ENCODE assay signal across 10 cellular contexts in the genomic region with DNA sequence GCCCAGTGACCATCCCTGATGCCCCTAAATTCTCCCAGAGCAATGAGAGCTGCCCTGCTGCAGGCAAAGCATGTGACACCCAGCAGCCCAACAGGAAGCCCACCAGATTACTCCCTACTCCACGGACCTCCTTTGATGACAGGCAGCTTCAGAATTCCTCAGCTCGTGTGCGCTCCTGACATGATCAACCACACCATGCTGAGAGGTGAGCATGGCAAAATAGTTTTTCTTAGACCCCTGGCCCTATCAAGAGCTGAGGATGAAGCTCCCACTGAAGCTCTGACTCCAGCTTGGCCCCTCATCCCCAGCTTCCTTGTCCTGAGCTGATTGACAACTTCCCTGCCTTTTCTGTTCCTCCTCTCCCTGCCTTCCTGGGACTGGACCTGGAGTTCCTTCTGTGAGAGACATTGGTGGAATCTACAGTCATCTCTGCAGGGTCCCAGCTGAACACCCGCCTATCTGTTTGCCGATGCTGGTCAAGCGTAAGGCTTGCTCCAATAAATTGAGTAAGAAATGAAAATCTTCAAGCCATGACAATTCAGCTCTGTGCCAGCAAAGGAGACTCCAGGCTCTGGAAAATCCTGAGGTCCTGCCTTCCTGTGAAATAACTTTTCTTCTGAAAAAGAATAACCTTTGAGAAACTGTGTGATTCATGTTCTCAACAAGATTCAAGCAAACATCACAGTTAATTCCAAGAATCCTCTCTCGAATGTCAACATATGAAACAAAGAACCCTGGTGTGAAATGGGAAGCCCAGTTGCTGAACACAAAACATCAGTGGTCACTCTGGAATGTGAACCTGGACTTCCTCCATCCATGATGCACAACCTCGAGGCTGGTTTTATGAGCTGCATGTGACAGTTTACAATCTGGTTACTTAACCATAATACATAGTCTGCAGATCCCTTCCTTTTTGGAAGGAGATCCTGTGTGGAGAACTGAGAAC.
DNase-seq lines count a peak whose midpoint lies in the region; ATAC-seq and TF ChIP-seq lines count a peak whose summit lies in the region.
"Had no signal": no experiment of that assay in that cellular context is flagged by ENCODE, and none has a peak within 500 bp of the region (broad histone marks: within the 10 kb centered on the region; RNA-seq: fewer than 3 reads in every experiment).

No MANE protein-coding gene starts in this region.

- H3K4me3 ChIP-seq in SK-N-SH (ENCODE audit: low read depth in 2 of 2, low read length in 1 of 2): no peak overlapping the region
- no peak overlapping the region for H3K4me3 ChIP-seq in gastrocnemius medialis
- H3K4me3 ChIP-seq: heart right ventricle had no signal

- no peak for TF ChIP-seq POLR2A in gastrocnemius medialis (IDR thresholded peaks at IDR 0.05)

- no peak for TF ChIP-seq RAD21 in SK-N-SH (IDR thresholded peaks at IDR 0.05; ENCODE audit: low read length)

- peaks cover 46% of the 10 kb centered on the region for H3F3A ChIP-seq in SK-N-SH (replicated peaks; ENCODE audit: insufficient read depth)

- H3K9me3 ChIP-seq in SK-N-SH: no peaks in the 10 kb centered on the region
- H3K9me3 ChIP-seq in gastrocnemius medialis: no peaks in the 10 kb centered on the region
- H3K9me3 ChIP-seq: heart right ventricle had no signal

- in situ Hi-C loops in gastrocnemius medialis (cut with MboI; ENCODE audit: low sequenced_read_pairs in 4 of 4): no loop called here

- peak; percentile 99 for DNase-seq in GM04503 (ENCODE audit: low read depth)
- no peak for DNase-seq in SK-N-SH
- peak; percentile 100 for DNase-seq in fibroblast of peridontal ligament (ENCODE audit: extremely low read depth)
- no peak for DNase-seq in gastrocnemius medialis
- no peak for DNase-seq in OCI-M1 (lab: John Stamatoyannopoulos, UW)
- no peak for DNase-seq in MV-4-11 (lab: John Stamatoyannopoulos, UW)
- DNase-seq: heart right ventricle, NCI-H2029 had no signal

- CTCF ChIA-PET in SK-N-SH (lab: Yijun Ruan, JAX): interaction anchor here (0.6 to 1.9 kb wide), 2 partner anchors 37 to 866 kb away, joined by 3 to 6 read pairs; no protein-coding TSS in a partner anchor

- no peak for TF ChIP-seq CTCF in SK-N-SH (IDR thresholded peaks at IDR 0.05)
- TF ChIP-seq CTCF in gastrocnemius medialis (IDR thresholded peaks at IDR 0.05 in 4 of 5, conservative IDR thresholded peaks at IDR 0.05 in 1 of 5): no peak

- no peaks in the 10 kb centered on the region for H4K20me1 ChIP-seq in SK-N-SH (ENCODE audit: insufficient read depth)

- H3K9me2 ChIP-seq in SK-N-SH: no peaks in the 10 kb centered on the region

- H3K4me1 ChIP-seq in SK-N-SH (ENCODE audit: control insufficient read depth in 1 of 2, insufficient read depth in 2 of 2, low read depth in 1 of 2, low read length in 1 of 2) (peaks cover 0 to 37% of the 10 kb centered on the region in 2 experiments), gastrocnemius medialis (no peaks in the 10 kb centered on the region)
- H3K4me1 ChIP-seq: heart right ventricle had no signal

- H3K4me2 ChIP-seq in SK-N-SH: peak overlapping the region; percentile 61

- H3K9ac ChIP-seq in SK-N-SH: peak overlapping the region; percentile 74

- H3K27ac ChIP-seq in SK-N-SH (ENCODE audit: low read depth in 2 of 2, low read length in 1 of 2): peak overlapping the region; percentile 65 to 98
- H3K27ac ChIP-seq in gastrocnemius medialis: no peak overlapping the region
- H3K27ac ChIP-seq: heart right ventricle had no signal

- intact Hi-C loops in gastrocnemius medialis (cut with DNase I; ENCODE audit: low total_unique reads): no loop called here

- ATAC-seq in gastrocnemius medialis (peak; percentile 51 to 62), HG02642 (IDR thresholded peaks at IDR 0.05; ENCODE audit: poor library complexity, unreplicated experiment) (no peak), HG03439 (IDR thresholded peaks at IDR 0.05; ENCODE audit: unreplicated experiment) (no peak)

- peak overlapping the region; percentile 7; the same call in 1 of the 2 replicates for H2AFZ ChIP-seq in SK-N-SH (ENCODE audit: low read depth)

- H3K36me3 ChIP-seq in SK-N-SH (replicated peaks in 1 of 2; ENCODE audit: control insufficient read depth in 1 of 2, insufficient read depth in 2 of 2, low read length in 1 of 2) (no peaks in the 10 kb centered on the region), gastrocnemius medialis (no peaks in the 10 kb centered on the region)
- H3K36me3 ChIP-seq: heart right ventricle had no signal

- H3K27me3 ChIP-seq in SK-N-SH (ENCODE audit: insufficient read depth) (no peaks in the 10 kb centered on the region), gastrocnemius medialis (no peaks in the 10 kb centered on the region)

- POLR2A ChIA-PET in SK-N-SH (lab: Yijun Ruan, JAX): no interaction called here

- TF ChIP-seq EP300 in SK-N-SH (IDR thresholded peaks at IDR 0.05; ENCODE audit: borderline replicate concordance in 1 of 2, low read depth in 1 of 2, low read length in 1 of 2): peak in 1 of 2 experiments; percentile 48; a peak in 1 of 4 replicates

- 60% methylated on average over 8 of the region's 8 CpGs for WGBS in SK-N-SH (ENCODE audit: low lambda C conversion rate)

- H3K79me2 ChIP-seq in SK-N-SH (ENCODE audit: insufficient read depth): no peaks in the 10 kb centered on the region

TF ChIP-seq in SK-N-SH, 30 proteins besides CTCF, POLR2A, EP300 and RAD21 (continues in another document):
- TF ChIP-seq EZH2phosphoT487 (IDR thresholded peaks at IDR 0.05; ENCODE audit: borderline replicate concordance, low read depth): no peak
- no peak for TF ChIP-seq FOXJ3 (CRISPR knock-in tag; IDR thresholded peaks at IDR 0.05)
- TF ChIP-seq, protein P1, sequence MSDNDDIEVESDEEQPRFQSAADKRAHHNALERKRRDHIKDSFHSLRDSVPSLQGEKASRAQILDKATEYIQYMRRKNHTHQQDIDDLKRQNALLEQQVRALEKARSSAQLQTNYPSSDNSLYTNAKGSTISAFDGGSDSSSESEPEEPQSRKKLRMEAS (IDR thresholded peaks at IDR 0.05; ENCODE audit: low read depth): peak; percentile 85
- TF ChIP-seq NFIC (IDR thresholded peaks at IDR 0.05; ENCODE audit: borderline replicate concordance): peak; percentile 74
- TF ChIP-seq RCOR1 (IDR thresholded peaks at IDR 0.05; ENCODE audit: low read length): no peak
- TF ChIP-seq GATA2 (CRISPR knock-in tag; IDR thresholded peaks at IDR 0.05): no peak
- no peak for TF ChIP-seq ELF1 (IDR thresholded peaks at IDR 0.05)
- peak; percentile 40; the same call in 1 of the 2 replicates for TF ChIP-seq FOSL2 (IDR thresholded peaks at IDR 0.05; ENCODE audit: borderline replicate concordance, low read depth)
- peak; percentile 89 for TF ChIP-seq TCF12 (IDR thresholded peaks at IDR 0.05)
- no peak for TF ChIP-seq NRF1 (IDR thresholded peaks at IDR 0.05; ENCODE audit: low read depth, low read length)
- TF ChIP-seq RXRA (IDR thresholded peaks at IDR 0.05; ENCODE audit: borderline replicate concordance, low read depth): peak; percentile 52; the same call in 1 of the 2 replicates
- peak; percentile 50 for TF ChIP-seq JUND (IDR thresholded peaks at IDR 0.05)
- TF ChIP-seq, protein P2, sequence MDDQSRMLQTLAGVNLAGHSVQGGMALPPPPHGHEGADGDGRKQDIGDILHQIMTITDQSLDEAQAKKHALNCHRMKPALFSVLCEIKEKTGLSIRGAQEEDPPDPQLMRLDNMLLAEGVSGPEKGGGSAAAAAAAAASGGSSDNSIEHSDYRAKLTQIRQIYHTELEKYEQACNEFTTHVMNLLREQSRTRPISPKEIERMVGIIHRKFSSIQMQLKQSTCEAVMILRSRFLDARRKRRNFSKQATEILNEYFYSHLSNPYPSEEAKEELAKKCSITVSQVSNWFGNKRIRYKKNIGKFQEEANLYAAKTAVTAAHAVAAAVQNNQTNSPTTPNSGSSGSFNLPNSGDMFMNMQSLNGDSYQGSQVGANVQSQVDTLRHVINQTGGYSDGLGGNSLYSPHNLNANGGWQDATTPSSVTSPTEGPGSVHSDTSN (IDR thresholded peaks at IDR 0.05): peak; percentile 74
- TF ChIP-seq GABPA (IDR thresholded peaks at IDR 0.05; ENCODE audit: low read depth): no peak
- TF ChIP-seq TEAD4 (IDR thresholded peaks at IDR 0.05; ENCODE audit: borderline replicate concordance, insufficient read depth): peak; percentile 70
- TF ChIP-seq, protein P3, sequence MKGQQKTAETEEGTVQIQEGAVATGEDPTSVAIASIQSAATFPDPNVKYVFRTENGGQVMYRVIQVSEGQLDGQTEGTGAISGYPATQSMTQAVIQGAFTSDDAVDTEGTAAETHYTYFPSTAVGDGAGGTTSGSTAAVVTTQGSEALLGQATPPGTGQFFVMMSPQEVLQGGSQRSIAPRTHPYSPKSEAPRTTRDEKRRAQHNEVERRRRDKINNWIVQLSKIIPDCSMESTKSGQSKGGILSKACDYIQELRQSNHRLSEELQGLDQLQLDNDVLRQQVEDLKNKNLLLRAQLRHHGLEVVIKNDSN (IDR thresholded peaks at IDR 0.05; ENCODE audit: borderline replicate concordance, low read depth): no peak
- TF ChIP-seq, protein P4, sequence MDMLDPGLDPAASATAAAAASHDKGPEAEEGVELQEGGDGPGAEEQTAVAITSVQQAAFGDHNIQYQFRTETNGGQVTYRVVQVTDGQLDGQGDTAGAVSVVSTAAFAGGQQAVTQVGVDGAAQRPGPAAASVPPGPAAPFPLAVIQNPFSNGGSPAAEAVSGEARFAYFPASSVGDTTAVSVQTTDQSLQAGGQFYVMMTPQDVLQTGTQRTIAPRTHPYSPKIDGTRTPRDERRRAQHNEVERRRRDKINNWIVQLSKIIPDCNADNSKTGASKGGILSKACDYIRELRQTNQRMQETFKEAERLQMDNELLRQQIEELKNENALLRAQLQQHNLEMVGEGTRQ (IDR thresholded peaks at IDR 0.05; ENCODE audit: borderline replicate concordance, low read depth, low read length): no peak
- TF ChIP-seq TAF1 (IDR thresholded peaks at IDR 0.05; ENCODE audit: borderline replicate concordance, low read depth, low read length): no peak
- TF ChIP-seq RFX5 (IDR thresholded peaks at IDR 0.05; ENCODE audit: low read length): no peak
- no peak for TF ChIP-seq FOXM1 (IDR thresholded peaks at IDR 0.05; ENCODE audit: low read depth)

Comparison
In these comparisons a context has a peak if more than half of its experiments do, and no peak if none do; other contexts are left out.
1. DNase-seq: peak in GM04503 (single experiment) and fibroblast of peridontal ligament (single experiment); none in SK-N-SH (single experiment), gastrocnemius medialis (0 of 2), OCI-M1 (single experiment) and MV-4-11 (single experiment).
2. H3K27ac ChIP-seq: peak in SK-N-SH (2 of 2); none in gastrocnemius medialis (0 of 4).
3. ATAC-seq: peak in gastrocnemius medialis (2 of 2); none in HG02642 (single experiment) and HG03439 (single experiment).